19 cellular contexts compared by ENCODE assay signal in the genomic region with DNA sequence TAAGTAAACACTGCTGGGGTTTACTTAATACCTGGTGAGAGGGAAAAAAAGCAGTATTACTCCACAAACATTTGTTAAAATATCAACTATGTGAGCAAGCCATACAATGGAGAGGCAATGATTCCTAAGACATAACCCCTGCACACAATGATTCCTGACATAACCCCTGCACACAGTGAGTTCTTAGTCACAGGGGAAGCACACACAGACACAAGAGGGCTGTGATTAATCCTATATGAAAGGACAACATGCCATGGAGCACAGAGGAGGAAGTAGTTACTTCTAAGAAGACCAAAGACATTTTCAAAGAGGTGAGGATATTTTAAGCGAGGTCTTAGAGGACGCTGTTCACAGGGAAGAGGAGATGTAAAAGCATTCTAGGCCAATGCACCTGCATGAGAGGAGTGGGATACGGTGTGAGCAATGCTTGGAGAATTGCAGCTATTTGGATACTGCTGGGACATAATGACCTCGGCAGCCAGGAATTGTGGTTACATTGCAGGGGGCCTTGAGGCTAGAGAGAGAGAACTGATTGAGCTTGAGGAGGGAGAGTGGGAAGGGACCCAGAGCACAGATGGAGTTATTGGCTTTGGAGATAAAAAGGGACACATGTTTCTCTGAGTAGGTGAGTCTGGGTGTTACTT.
DNase-seq lines count a peak whose midpoint lies in the region; ATAC-seq, FAIRE-seq and TF ChIP-seq lines count a peak whose summit lies in the region.
"Had no signal": no experiment of that assay in that cellular context is flagged by ENCODE, and none has a peak within 500 bp of the region (broad histone marks: within the 10 kb centered on the region; RNA-seq: fewer than 3 reads in every experiment).

No MANE protein-coding gene starts in this region.

- H3K4me1 Mint-ChIP-seq in GM23338 (peaks cover 47% of the 10 kb centered on the region), endodermal cell (peaks cover 61% of the 10 kb centered on the region), neural progenitor cell (peaks cover 27% of the 10 kb centered on the region)
- H3K4me1 Mint-ChIP-seq: activated CD8-positive, alpha-beta memory T cell treated with anti-CD3 and anti-CD28 coated beads, Interleukin-2, amount 10 ng/mL, durations not matched to agents 7 days and 5 days had no signal

- no peak overlapping the region for H2AFZ ChIP-seq in GM23338
- H2AFZ ChIP-seq in neural progenitor cell (replicated peaks): no peak overlapping the region
- H2AFZ ChIP-seq: hepatocyte had no signal

- peak overlapping the region; percentile 54; the same call in 1 of the 2 replicates for H3K27ac Mint-ChIP-seq in GM23338
- H3K27ac Mint-ChIP-seq in endodermal cell: peak overlapping the region; percentile 84
- no peak overlapping the region for H3K27ac Mint-ChIP-seq in neural progenitor cell
- H3K27ac Mint-ChIP-seq: activated CD8-positive, alpha-beta memory T cell treated with anti-CD3 and anti-CD28 coated beads, Interleukin-2, amount 10 ng/mL, durations not matched to agents 7 days and 5 days had no signal

- H3K36me3 Mint-ChIP-seq in GM23338 (ENCODE audit: low read depth) (no peaks in the 10 kb centered on the region), endodermal cell (ENCODE audit: low read depth) (peaks cover 5% of the 10 kb centered on the region), neural progenitor cell (no peaks in the 10 kb centered on the region)
- H3K36me3 Mint-ChIP-seq: activated CD8-positive, alpha-beta memory T cell treated with anti-CD3 and anti-CD28 coated beads, Interleukin-2, amount 10 ng/mL, durations not matched to agents 7 days and 5 days had no signal

- H3K9me3 ChIP-seq in NT2/D1 (ENCODE audit: insufficient read depth, low read length) (no peaks in the 10 kb centered on the region), endodermal cell (ENCODE audit: control insufficient read depth, low read length) (no peaks in the 10 kb centered on the region), neural progenitor cell (ENCODE audit: low read depth) (no peaks in the 10 kb centered on the region)
- H3K9me3 ChIP-seq: body of pancreas had no signal

- H3K79me2 ChIP-seq in GM23338 (replicated peaks; ENCODE audit: insufficient read depth) (no peaks in the 10 kb centered on the region), neural progenitor cell (ENCODE audit: low read depth) (no peaks in the 10 kb centered on the region)
- H3K79me2 ChIP-seq: hepatocyte had no signal

- peak overlapping the region; percentile 32; the same call in 1 of the 2 replicates for H3K4me2 ChIP-seq in GM23338
- H3K4me2 ChIP-seq in neural progenitor cell: peak overlapping the region; percentile 52
- H3K4me2 ChIP-seq: hepatocyte had no signal

- H3K4me3 ChIP-seq in GM23338 (no peak overlapping the region), NT2/D1 (ENCODE audit: insufficient read length, low read depth) (no peak overlapping the region), endodermal cell (ENCODE audit: low read length) (no peak overlapping the region), neural progenitor cell (no peak overlapping the region)
- H3K4me3 ChIP-seq: body of pancreas, hepatocyte had no signal

- no peaks in the 10 kb centered on the region for H3K27me3 ChIP-seq in GM23338 (ENCODE audit: insufficient read depth)
- no peaks in the 10 kb centered on the region for H3K27me3 ChIP-seq in NT2/D1 (ENCODE audit: insufficient read depth, insufficient read length)
- no peaks in the 10 kb centered on the region for H3K27me3 ChIP-seq in endodermal cell (ENCODE audit: control insufficient read depth, insufficient read depth, low read length, poor library complexity, severe bottlenecking)
- no peaks in the 10 kb centered on the region for H3K27me3 ChIP-seq in neural progenitor cell
- H3K27me3 ChIP-seq: body of pancreas, hepatocyte had no signal

- no peaks in the 10 kb centered on the region for H3K9me2 ChIP-seq in GM23338 (ENCODE audit: insufficient read depth)

- H3K36me3 ChIP-seq in GM23338 (ENCODE audit: insufficient read depth) (no peaks in the 10 kb centered on the region), NT2/D1 (ENCODE audit: insufficient read depth, insufficient read length, low read length) (no peaks in the 10 kb centered on the region), endodermal cell (ENCODE audit: control insufficient read depth, insufficient read depth, low read length) (peaks cover 10% of the 10 kb centered on the region), neural progenitor cell (no peaks in the 10 kb centered on the region)

- FAIRE-seq in D721Med (lab: Jason Lieb, UNC): no peak
- FAIRE-seq: HepG2 had no signal

- H3K4me1 ChIP-seq in GM23338 (ENCODE audit: insufficient read depth) (peaks cover 24% of the 10 kb centered on the region), NT2/D1 (ENCODE audit: insufficient read depth, insufficient read length) (no peaks in the 10 kb centered on the region), endodermal cell (ENCODE audit: control insufficient read depth, insufficient read depth, low read length) (peaks cover 30% of the 10 kb centered on the region), neural progenitor cell (peaks cover 30% of the 10 kb centered on the region)
- H3K4me1 ChIP-seq: body of pancreas had no signal

- H3F3A ChIP-seq in GM23338 (replicated peaks; ENCODE audit: low read depth): no peaks in the 10 kb centered on the region
- peaks cover 14% of the 10 kb centered on the region for H3F3A ChIP-seq in neural progenitor cell (ENCODE audit: low read depth)

- 12 to 13% methylated on average over 4 of the region's 4 CpGs for WGBS in endodermal cell (ENCODE audit: insufficient coverage in 1 of 2, insufficient read length in 1 of 2), 2 experiments

- no peaks in the 10 kb centered on the region for H4K20me1 ChIP-seq in GM23338 (replicated peaks; ENCODE audit: insufficient read depth)
- no peaks in the 10 kb centered on the region for H4K20me1 ChIP-seq in neural progenitor cell (ENCODE audit: low read depth)

- TF ChIP-seq CTCF in GM23338 (conservative IDR thresholded peaks at IDR 0.05; ENCODE audit: low read depth in 2 of 2) (no peak), endodermal cell (conservative IDR thresholded peaks at IDR 0.05) (no peak), neural progenitor cell (IDR thresholded peaks at IDR 0.05) (no peak), D721Med (IDR thresholded peaks at IDR 0.05; ENCODE audit: insufficient read depth, missing control alignments) (no peak)

- H3K9ac ChIP-seq in NT2/D1 (ENCODE audit: insufficient read length, low read depth) (no peak overlapping the region), endodermal cell (ENCODE audit: extremely low read depth, low read length, poor library complexity, severe bottlenecking) (peak overlapping the region; percentile 54), neural progenitor cell (no peak overlapping the region)

- H3K4me3 Mint-ChIP-seq in GM23338 (peak overlapping the region; percentile 7; the same call in 2 of the 3 replicates), endodermal cell (no peak overlapping the region), neural progenitor cell (no peak overlapping the region)
- H3K4me3 Mint-ChIP-seq: activated CD8-positive, alpha-beta memory T cell treated with anti-CD3 and anti-CD28 coated beads, Interleukin-2, amount 10 ng/mL, durations not matched to agents 7 days and 5 days had no signal

- H3K27ac ChIP-seq in GM23338 (ENCODE audit: low read depth): peak overlapping the region; percentile 62; the same call in 1 of the 2 replicates
- H3K27ac ChIP-seq in endodermal cell (ENCODE audit: low read depth, low read length): no peak overlapping the region
- peak overlapping the region; percentile 25 for H3K27ac ChIP-seq in neural progenitor cell
- H3K27ac ChIP-seq: body of pancreas, hepatocyte had no signal

- ATAC-seq in GM23338: peak; percentile 96
- ATAC-seq in GM18858 (IDR thresholded peaks at IDR 0.05; ENCODE audit: unreplicated experiment): no peak
- ATAC-seq: activated CD8-positive, alpha-beta memory T cell treated with anti-CD3 and anti-CD28 coated beads, Interleukin-2, amount 10 ng/mL, durations not matched to agents 7 days and 5 days; body of pancreas; HepG2; Right ventricle myocardium inferior had no signal

- H3K27me3 Mint-ChIP-seq in GM23338 (ENCODE audit: insufficient read depth, low read depth, poor library complexity): no peaks in the 10 kb centered on the region
- no peaks in the 10 kb centered on the region for H3K27me3 Mint-ChIP-seq in endodermal cell (ENCODE audit: insufficient read depth)
- H3K27me3 Mint-ChIP-seq in neural progenitor cell (ENCODE audit: insufficient read depth, low read depth): no peaks in the 10 kb centered on the region

- DNase-seq in GM23338 (ENCODE audit: low spot score) (peak; percentile 89), NT2/D1 (ENCODE audit: low read depth, low spot score) (peak; percentile 88), endodermal cell (peak; percentile 97), neural progenitor cell (ENCODE audit: low spot score) (peak; percentile 44), D721Med (ENCODE audit: insufficient read length, low spot score) (no peak), NCI-H2107 (lab: John Stamatoyannopoulos, UW) (no peak), DMS114 treated with DMSO at 0.1 percent for 48 hours (lab: John Stamatoyannopoulos, UW; ENCODE audit: unreplicated experiment) (no peak)
- DNase-seq: activated CD4-positive, CD25-positive, alpha-beta regulatory T cell treated with anti-CD3 and anti-CD28 coated beads, Interleukin-2, amount 50 U/mL, for 72 hours; activated CD8-positive, alpha-beta memory T cell treated with anti-CD3 and anti-CD28 coated beads, Interleukin-2, amount 10 ng/mL, durations not matched to agents 7 days and 5 days; activated naive CD4-positive, alpha-beta T cell; body of pancreas; mammary epithelial cell; MV-4-11; NCI-H2171; NK-92 treated with Interleukin-12 subunit alpha and Interleukin-12 subunit beta, amount 100 ng/mL, for 24 hours had no signal

- H3K9me3 Mint-ChIP-seq in GM23338 (no peaks in the 10 kb centered on the region), endodermal cell (no peaks in the 10 kb centered on the region), neural progenitor cell (no peaks in the 10 kb centered on the region)

Comparison
In these comparisons a context has a peak if more than half of its experiments do, and no peak if none do; other contexts are left out.
1. DNase-seq: peak in GM23338 (single experiment), NT2/D1 (single experiment), endodermal cell (single experiment) and neural progenitor cell (single experiment); none in D721Med (single experiment), NCI-H2107 (single experiment) and DMS114 treated with DMSO at 0.1 percent for 48 hours (single experiment).